Comparison of ENCODE assay signal across 21 cellular contexts in genomic region chr1:219535021-219535420, GRCh38.
"Had no signal": no experiment of that assay in that cellular context is flagged by ENCODE, and none has a peak within 500 bp of the region (broad histone marks: within the 10 kb centered on the region; RNA-seq: fewer than 3 reads in every experiment).

No MANE protein-coding gene starts in this region.

- H3K27ac ChIP-seq: foreskin keratinocyte, neutrophil, psoas muscle, right lobe of liver, spleen had no signal

- H3K4me3 ChIP-seq: mucosa of descending colon, psoas muscle, right lobe of liver, spleen had no signal

- H3K9me3 ChIP-seq: mucosa of descending colon, neutrophil, psoas muscle, right lobe of liver, spleen had no signal

- ATAC-seq: esophagus mucosa; foreskin keratinocyte; left colon; left ventricle myocardium superior; mucosa of descending colon; natural killer cell; psoas muscle; right lobe of liver; stimulated activated naive B cell treated with anti-CD40 and anti-IgM and Interleukin-4, amounts not matched to agents 10 μg/mL and 1 μg/mL and 100 μg/mL, for 72 hours; stimulated activated naive CD8-positive, alpha-beta T cell treated with anti-CD3 and anti-CD28 coated beads, Interleukin-15, amount 100 ng/mL, for 72 hours had no signal

- H3K4me1 ChIP-seq: foreskin keratinocyte, psoas muscle, right lobe of liver, spleen had no signal

- H3K27me3 ChIP-seq: foreskin keratinocyte, neutrophil, right lobe of liver, spleen had no signal

- DNase-seq: effector memory CD4-positive, alpha-beta T cell; foreskin keratinocyte; immature natural killer cell; left colon; left ventricle myocardium superior; mucosa of descending colon; natural killer cell; psoas muscle; retina; right lobe of liver; spleen; stimulated activated CD4-positive, alpha-beta T cell treated with anti-CD3 and anti-CD28 coated beads, Interleukin-15, amount 100 ng/mL, for 24 hours; stimulated activated CD4-positive, alpha-beta T cell treated with anti-CD3 and anti-CD28 coated beads, Interleukin-2, amount 100 ng/mL, for 24 hours; stimulated activated CD4-positive, alpha-beta T cell treated with anti-CD3 and anti-CD28 coated beads, Interleukin-4, amount 100 ng/mL, for 4 hours; stimulated activated naive B cell treated with anti-CD40 and anti-IgM and Interleukin-4, amounts not matched to agents 10 μg/mL and 1 μg/mL and 100 μg/mL, for 72 hours; stimulated activated naive CD8-positive, alpha-beta T cell treated with anti-CD3 and anti-CD28 coated beads, Interleukin-15, amount 100 ng/mL, for 72 hours had no signal

- H3K36me3 ChIP-seq: neutrophil, right lobe of liver, spleen had no signal

- FAIRE-seq: endometrium, keratinocyte, urothelium cell line had no signal
